In genomic region chr13:94607056-94607455, GRCh38 we compare ENCODE assay signal across 19 cellular contexts. TPM values are rescaled to one million over a fixed set of nuclear protein-coding genes. Genes with fewer than 3 reads are reported as not detected.
DNase-seq lines count a peak whose midpoint lies in the region; ATAC-seq and TF ChIP-seq lines count a peak whose summit lies in the region.
"Had no signal": no experiment of that assay in that cellular context is flagged by ENCODE, and none has a peak within 500 bp of the region (broad histone marks: within the 10 kb centered on the region; RNA-seq: fewer than 3 reads in every experiment).

No MANE protein-coding gene starts in this region.

- peaks cover 16% of the 10 kb centered on the region for H3K4me1 ChIP-seq in PC-3 (ENCODE audit: insufficient read depth, low read length)
- H3K4me1 ChIP-seq: BE2C, SJCRH30 had no signal

- H3F3A ChIP-seq in PC-3 (ENCODE audit: low read length, unreplicated experiment): no peaks in the 10 kb centered on the region

- H2AFZ ChIP-seq in PC-3 (ENCODE audit: low read length): no peak overlapping the region

- H3K36me3 Mint-ChIP-seq in activated naive CD8-positive, alpha-beta T cell: peaks cover 14% of the 10 kb centered on the region
- peaks cover 12% of the 10 kb centered on the region for H3K36me3 Mint-ChIP-seq in activated naive CD8-positive, alpha-beta T cell treated with anti-CD3 and anti-CD28 coated beads for 36 hours
- peaks cover 24% of the 10 kb centered on the region for H3K36me3 Mint-ChIP-seq in stimulated activated memory B cell treated with anti-CD40 and anti-IgM and Interleukin-4, amounts not matched to agents 10 μg/mL and 1 μg/mL and 100 μg/mL, for 72 hours

- peaks cover 13% of the 10 kb centered on the region for H3K36me3 ChIP-seq in PC-3 (ENCODE audit: low read depth, low read length)

- H3K27ac ChIP-seq in PC-3 (ENCODE audit: low read length): no peak overlapping the region
- H3K27ac ChIP-seq: SJCRH30 had no signal

- H3K9me2 ChIP-seq in PC-3 (replicated peaks; ENCODE audit: low read length): no peaks in the 10 kb centered on the region

- H3K9ac ChIP-seq in PC-3 (ENCODE audit: low read length): no peak overlapping the region

- H3K4me2 ChIP-seq in PC-3 (ENCODE audit: low read length): no peak overlapping the region

- no peak overlapping the region for H3K4me3 ChIP-seq in PC-3 (ENCODE audit: low read length)
- H3K4me3 ChIP-seq: MG63, SJCRH30 had no signal

- peaks cover 30% of the 10 kb centered on the region for H3K79me2 ChIP-seq in PC-3 (ENCODE audit: low read length)

- BruUV-seq in PC-3 (replicated peaks; lab: Mats Ljungman, UMichigan): no TSS peak

- POLR2A ChIA-PET in PC-3 (lab: Charles Lee; ENCODE audit: unreplicated experiment): no interaction called here

- H3K27me3 ChIP-seq in PC-3 (ENCODE audit: low read length): no peaks in the 10 kb centered on the region
- H3K27me3 ChIP-seq: BE2C, MG63, SJCRH30 had no signal

- TF ChIP-seq CTCF in PC-3 (conservative IDR thresholded peaks at IDR 0.05; ENCODE audit: low read depth, low read length): no peak

- H3K9me3 Mint-ChIP-seq in activated naive CD8-positive, alpha-beta T cell (ENCODE audit: low read depth): no peaks in the 10 kb centered on the region
- H3K9me3 Mint-ChIP-seq in activated naive CD8-positive, alpha-beta T cell treated with anti-CD3 and anti-CD28 coated beads for 36 hours: no peaks in the 10 kb centered on the region
- no peaks in the 10 kb centered on the region for H3K9me3 Mint-ChIP-seq in stimulated activated memory B cell treated with anti-CD40 and anti-IgM and Interleukin-4, amounts not matched to agents 10 μg/mL and 1 μg/mL and 100 μg/mL, for 72 hours
- H3K9me3 Mint-ChIP-seq: CD4-positive, CD25-positive, alpha-beta regulatory T cell had no signal

- DNase-seq in activated naive CD8-positive, alpha-beta T cell treated with anti-CD3 and anti-CD28 coated beads for 36 hours: no peak
- DNase-seq in GF-D8 (lab: John Stamatoyannopoulos, UW) (peak; percentile 83), PC-3 (no peak), hepatic stellate cell (ENCODE audit: low spot score) (no peak)
- DNase-seq: BE2C; CD4-positive, CD25-positive, alpha-beta regulatory T cell; DMS153; Karpas-422; MG63; NCI-H1105; NCI-H146; NCI-H2029 treated with DMSO at 0.1 percent for 48 hours; NCI-H345; NCI-H524; NCI-H82; SJCRH30 had no signal

- peak; percentile 18; the same call in 1 of the 2 replicates for ATAC-seq in PC-3
- no peak for ATAC-seq in stimulated activated memory B cell treated with anti-CD40 and anti-IgM and Interleukin-4, amounts not matched to agents 10 μg/mL and 1 μg/mL and 100 μg/mL, for 72 hours
- no peak for ATAC-seq in HG02678 (IDR thresholded peaks at IDR 0.05; ENCODE audit: unreplicated experiment)

- CTCF ChIA-PET in PC-3 (lab: Charles Lee): no interaction called here

- peak overlapping the region; percentile 50 for H3K27ac Mint-ChIP-seq in activated naive CD8-positive, alpha-beta T cell
- H3K27ac Mint-ChIP-seq in activated naive CD8-positive, alpha-beta T cell treated with anti-CD3 and anti-CD28 coated beads for 36 hours: no peak overlapping the region
- peak overlapping the region; percentile 3 for H3K27ac Mint-ChIP-seq in stimulated activated memory B cell treated with anti-CD40 and anti-IgM and Interleukin-4, amounts not matched to agents 10 μg/mL and 1 μg/mL and 100 μg/mL, for 72 hours

- intact Hi-C loops in PC-3 (cut with micrococcal nuclease): no loop called here

- H3K4me1 Mint-ChIP-seq in activated naive CD8-positive, alpha-beta T cell (ENCODE audit: low read depth): peaks cover 33% of the 10 kb centered on the region
- peaks cover 25% of the 10 kb centered on the region for H3K4me1 Mint-ChIP-seq in activated naive CD8-positive, alpha-beta T cell treated with anti-CD3 and anti-CD28 coated beads for 36 hours
- H3K4me1 Mint-ChIP-seq in stimulated activated memory B cell treated with anti-CD40 and anti-IgM and Interleukin-4, amounts not matched to agents 10 μg/mL and 1 μg/mL and 100 μg/mL, for 72 hours: peaks cover 21% of the 10 kb centered on the region

- H3K4me3 Mint-ChIP-seq in activated naive CD8-positive, alpha-beta T cell: no peak overlapping the region
- H3K4me3 Mint-ChIP-seq in activated naive CD8-positive, alpha-beta T cell treated with anti-CD3 and anti-CD28 coated beads for 36 hours: no peak overlapping the region
- H3K4me3 Mint-ChIP-seq in stimulated activated memory B cell treated with anti-CD40 and anti-IgM and Interleukin-4, amounts not matched to agents 10 μg/mL and 1 μg/mL and 100 μg/mL, for 72 hours: no peak overlapping the region
- H3K4me3 Mint-ChIP-seq: CD4-positive, CD25-positive, alpha-beta regulatory T cell had no signal

- H4K20me1 ChIP-seq in PC-3 (ENCODE audit: low read length): no peaks in the 10 kb centered on the region

- no peaks in the 10 kb centered on the region for H3K27me3 Mint-ChIP-seq in activated naive CD8-positive, alpha-beta T cell
- H3K27me3 Mint-ChIP-seq in activated naive CD8-positive, alpha-beta T cell treated with anti-CD3 and anti-CD28 coated beads for 36 hours: no peaks in the 10 kb centered on the region
- no peaks in the 10 kb centered on the region for H3K27me3 Mint-ChIP-seq in stimulated activated memory B cell treated with anti-CD40 and anti-IgM and Interleukin-4, amounts not matched to agents 10 μg/mL and 1 μg/mL and 100 μg/mL, for 72 hours
- H3K27me3 Mint-ChIP-seq: CD4-positive, CD25-positive, alpha-beta regulatory T cell had no signal

- H3K9me3 ChIP-seq in PC-3 (ENCODE audit: low read length): no peaks in the 10 kb centered on the region
- H3K9me3 ChIP-seq: BE2C, MG63, SJCRH30 had no signal

RNA-seq across cellular contexts. Expression of gene GPR180, which starts 5.4 kb away (rescaled TPM):
- total RNA-seq in activated naive CD8-positive, alpha-beta T cell treated with anti-CD3 and anti-CD28 coated beads for 36 hours: 1 to 10 TPM; 6.8 to 7.0 TPM
- total RNA-seq in PC-3 (2014; rRNA removed): 3.9 and 5.6 TPM in 2 replicates

RNA-seq across cellular contexts. Expression of gene TGDS, which starts 11.1 kb away (rescaled TPM):
- total RNA-seq in activated naive CD8-positive, alpha-beta T cell treated with anti-CD3 and anti-CD28 coated beads for 36 hours: 10 to 100 TPM; 21.4 to 22.9 TPM
- total RNA-seq in PC-3 (2014; rRNA removed): 8.5 and 9.0 TPM in 2 replicates
